1 cellular context compared by ENCODE assay signal in the genomic region with DNA sequence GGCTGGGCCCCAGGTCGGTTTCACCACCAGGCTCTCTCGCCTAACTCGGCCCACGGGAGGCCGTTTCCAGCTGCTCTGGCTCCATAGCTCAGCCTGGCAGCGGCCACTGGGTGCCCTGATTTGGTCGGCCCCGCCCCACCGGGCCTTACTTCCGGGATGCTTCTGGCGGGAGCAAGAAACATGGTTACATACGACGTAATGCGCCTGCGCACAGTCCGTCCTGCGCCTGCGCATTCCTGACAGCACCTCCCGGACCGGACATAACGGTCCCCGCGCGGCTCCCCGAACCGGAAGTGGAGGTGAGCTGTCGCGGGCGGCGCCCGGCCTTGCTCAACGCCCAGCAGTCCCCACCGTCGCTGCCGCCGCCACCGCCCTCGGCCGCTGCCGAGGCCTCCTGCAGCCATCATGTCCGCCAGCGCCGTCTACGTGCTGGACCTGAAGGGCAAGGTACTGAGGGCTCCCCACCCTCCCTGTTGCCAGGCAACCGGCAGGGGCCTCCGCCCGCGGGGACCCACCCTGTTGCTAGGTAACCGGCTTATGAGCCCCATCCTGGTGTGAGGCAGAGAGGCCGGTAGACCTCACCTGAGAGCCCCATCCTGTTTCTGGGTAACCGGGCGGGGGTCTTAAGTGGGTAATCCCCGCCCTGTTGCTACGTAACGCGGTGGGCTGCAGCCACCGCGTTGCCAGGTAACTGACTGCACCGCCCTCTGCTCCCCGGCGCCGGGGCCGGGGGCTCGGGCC.
A peak's percentile ranks its signal among the peaks of the same experiment; 100 is the strongest.
TF ChIP-seq lines count a peak whose summit lies in the region.

A gene (plus strand): TSS at position 290 of the 741 bp plus-strand sequence. CDS start 116 bp downstream, at position 406.

TF ChIP-seq in HepG2, 621 proteins besides CTCF, POLR2A, EP300 and RAD21 (continued from another document and continues in another):
- TF ChIP-seq, protein P1, sequence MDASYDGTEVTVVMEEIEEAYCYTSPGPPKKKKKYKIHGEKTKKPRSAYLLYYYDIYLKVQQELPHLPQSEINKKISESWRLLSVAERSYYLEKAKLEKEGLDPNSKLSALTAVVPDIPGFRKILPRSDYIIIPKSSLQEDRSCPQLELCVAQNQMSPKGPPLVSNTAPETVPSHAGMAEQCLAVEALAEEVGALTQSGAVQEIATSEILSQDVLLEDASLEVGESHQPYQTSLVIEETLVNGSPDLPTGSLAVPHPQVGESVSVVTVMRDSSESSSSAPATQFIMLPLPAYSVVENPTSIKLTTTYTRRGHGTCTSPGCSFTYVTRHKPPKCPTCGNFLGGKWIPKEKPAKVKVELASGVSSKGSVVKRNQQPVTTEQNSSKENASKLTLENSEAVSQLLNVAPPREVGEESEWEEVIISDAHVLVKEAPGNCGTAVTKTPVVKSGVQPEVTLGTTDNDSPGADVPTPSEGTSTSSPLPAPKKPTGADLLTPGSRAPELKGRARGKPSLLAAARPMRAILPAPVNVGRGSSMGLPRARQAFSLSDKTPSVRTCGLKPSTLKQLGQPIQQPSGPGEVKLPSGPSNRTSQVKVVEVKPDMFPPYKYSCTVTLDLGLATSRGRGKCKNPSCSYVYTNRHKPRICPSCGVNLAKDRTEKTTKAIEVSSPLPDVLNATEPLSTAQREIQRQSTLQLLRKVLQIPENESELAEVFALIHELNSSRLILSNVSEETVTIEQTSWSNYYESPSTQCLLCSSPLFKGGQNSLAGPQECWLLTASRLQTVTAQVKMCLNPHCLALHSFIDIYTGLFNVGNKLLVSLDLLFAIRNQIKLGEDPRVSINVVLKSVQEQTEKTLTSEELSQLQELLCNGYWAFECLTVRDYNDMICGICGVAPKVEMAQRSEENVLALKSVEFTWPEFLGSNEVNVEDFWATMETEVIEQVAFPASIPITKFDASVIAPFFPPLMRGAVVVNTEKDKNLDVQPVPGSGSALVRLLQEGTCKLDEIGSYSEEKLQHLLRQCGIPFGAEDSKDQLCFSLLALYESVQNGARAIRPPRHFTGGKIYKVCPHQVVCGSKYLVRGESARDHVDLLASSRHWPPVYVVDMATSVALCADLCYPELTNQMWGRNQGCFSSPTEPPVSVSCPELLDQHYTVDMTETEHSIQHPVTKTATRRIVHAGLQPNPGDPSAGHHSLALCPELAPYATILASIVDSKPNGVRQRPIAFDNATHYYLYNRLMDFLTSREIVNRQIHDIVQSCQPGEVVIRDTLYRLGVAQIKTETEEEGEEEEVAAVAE (CRISPR knock-in tag; IDR thresholded peaks at IDR 0.05; ENCODE audit: borderline replicate concordance), result 0 out of 2 replicates have a peak, but pooled peaks have one; percentile 13
- TF ChIP-seq SPEN (CRISPR knock-in tag; IDR thresholded peaks at IDR 0.05; ENCODE audit: low read depth) (peak; percentile 93), MAFG (CRISPR knock-in tag; IDR thresholded peaks at IDR 0.05) (no peak), ZNF441 (CRISPR knock-in tag; IDR thresholded peaks at IDR 0.05; ENCODE audit: borderline replicate concordance) (0 out of 2 replicates have a peak, but pooled peaks have one; percentile 41), ZNF839 (CRISPR knock-in tag; IDR thresholded peaks at IDR 0.05; ENCODE audit: borderline replicate concordance) (peak; percentile 90; the same call in 1 of the 2 replicates), RBM39 (IDR thresholded peaks at IDR 0.05; ENCODE audit: low read depth, low read length, poor library complexity, severe bottlenecking) (peak; percentile 65), ZNF382 (CRISPR knock-in tag; IDR thresholded peaks at IDR 0.05; ENCODE audit: borderline replicate concordance) (no peak), ATF7 (IDR thresholded peaks at IDR 0.05) (no peak), ATF7 (CRISPR knock-in tag; IDR thresholded peaks at IDR 0.05) (no peak), POLR2G (IDR thresholded peaks at IDR 0.05; ENCODE audit: low read depth, low read length) (peak; percentile 88), RBM22 (optimal IDR thresholded peaks at IDR 0.05; ENCODE audit: low read length) (peak; percentile 38), ZNF788 (CRISPR knock-in tag; IDR thresholded peaks at IDR 0.05; ENCODE audit: borderline replicate concordance) (peak; percentile 53; the same call in 1 of the 2 replicates), TBX2 (CRISPR knock-in tag; IDR thresholded peaks at IDR 0.05; ENCODE audit: borderline replicate concordance) (peak; percentile 37; the same call in 1 of the 2 replicates), XRCC5 (optimal IDR thresholded peaks at IDR 0.05; ENCODE audit: low read length) (peak; percentile 66), RFX1 (IDR thresholded peaks at IDR 0.05) (peak; percentile 88)
- TF ChIP-seq, protein P2, sequence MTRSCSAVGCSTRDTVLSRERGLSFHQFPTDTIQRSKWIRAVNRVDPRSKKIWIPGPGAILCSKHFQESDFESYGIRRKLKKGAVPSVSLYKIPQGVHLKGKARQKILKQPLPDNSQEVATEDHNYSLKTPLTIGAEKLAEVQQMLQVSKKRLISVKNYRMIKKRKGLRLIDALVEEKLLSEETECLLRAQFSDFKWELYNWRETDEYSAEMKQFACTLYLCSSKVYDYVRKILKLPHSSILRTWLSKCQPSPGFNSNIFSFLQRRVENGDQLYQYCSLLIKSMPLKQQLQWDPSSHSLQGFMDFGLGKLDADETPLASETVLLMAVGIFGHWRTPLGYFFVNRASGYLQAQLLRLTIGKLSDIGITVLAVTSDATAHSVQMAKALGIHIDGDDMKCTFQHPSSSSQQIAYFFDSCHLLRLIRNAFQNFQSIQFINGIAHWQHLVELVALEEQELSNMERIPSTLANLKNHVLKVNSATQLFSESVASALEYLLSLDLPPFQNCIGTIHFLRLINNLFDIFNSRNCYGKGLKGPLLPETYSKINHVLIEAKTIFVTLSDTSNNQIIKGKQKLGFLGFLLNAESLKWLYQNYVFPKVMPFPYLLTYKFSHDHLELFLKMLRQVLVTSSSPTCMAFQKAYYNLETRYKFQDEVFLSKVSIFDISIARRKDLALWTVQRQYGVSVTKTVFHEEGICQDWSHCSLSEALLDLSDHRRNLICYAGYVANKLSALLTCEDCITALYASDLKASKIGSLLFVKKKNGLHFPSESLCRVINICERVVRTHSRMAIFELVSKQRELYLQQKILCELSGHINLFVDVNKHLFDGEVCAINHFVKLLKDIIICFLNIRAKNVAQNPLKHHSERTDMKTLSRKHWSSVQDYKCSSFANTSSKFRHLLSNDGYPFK (CRISPR knock-in tag; IDR thresholded peaks at IDR 0.05; ENCODE audit: borderline replicate concordance), result peak; percentile 83; the same call in 1 of the 2 replicates
- TF ChIP-seq, protein P3, sequence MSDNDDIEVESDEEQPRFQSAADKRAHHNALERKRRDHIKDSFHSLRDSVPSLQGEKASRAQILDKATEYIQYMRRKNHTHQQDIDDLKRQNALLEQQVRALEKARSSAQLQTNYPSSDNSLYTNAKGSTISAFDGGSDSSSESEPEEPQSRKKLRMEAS (IDR thresholded peaks at IDR 0.05), result peak; percentile 67
- TF ChIP-seq, protein P4, sequence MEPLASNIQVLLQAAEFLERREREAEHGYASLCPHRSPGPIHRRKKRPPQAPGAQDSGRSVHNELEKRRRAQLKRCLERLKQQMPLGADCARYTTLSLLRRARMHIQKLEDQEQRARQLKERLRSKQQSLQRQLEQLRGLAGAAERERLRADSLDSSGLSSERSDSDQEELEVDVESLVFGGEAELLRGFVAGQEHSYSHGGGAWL (CRISPR knock-in tag; IDR thresholded peaks at IDR 0.05), result peak; percentile 58; the same call in 1 of the 2 replicates
- TF ChIP-seq, protein P5, sequence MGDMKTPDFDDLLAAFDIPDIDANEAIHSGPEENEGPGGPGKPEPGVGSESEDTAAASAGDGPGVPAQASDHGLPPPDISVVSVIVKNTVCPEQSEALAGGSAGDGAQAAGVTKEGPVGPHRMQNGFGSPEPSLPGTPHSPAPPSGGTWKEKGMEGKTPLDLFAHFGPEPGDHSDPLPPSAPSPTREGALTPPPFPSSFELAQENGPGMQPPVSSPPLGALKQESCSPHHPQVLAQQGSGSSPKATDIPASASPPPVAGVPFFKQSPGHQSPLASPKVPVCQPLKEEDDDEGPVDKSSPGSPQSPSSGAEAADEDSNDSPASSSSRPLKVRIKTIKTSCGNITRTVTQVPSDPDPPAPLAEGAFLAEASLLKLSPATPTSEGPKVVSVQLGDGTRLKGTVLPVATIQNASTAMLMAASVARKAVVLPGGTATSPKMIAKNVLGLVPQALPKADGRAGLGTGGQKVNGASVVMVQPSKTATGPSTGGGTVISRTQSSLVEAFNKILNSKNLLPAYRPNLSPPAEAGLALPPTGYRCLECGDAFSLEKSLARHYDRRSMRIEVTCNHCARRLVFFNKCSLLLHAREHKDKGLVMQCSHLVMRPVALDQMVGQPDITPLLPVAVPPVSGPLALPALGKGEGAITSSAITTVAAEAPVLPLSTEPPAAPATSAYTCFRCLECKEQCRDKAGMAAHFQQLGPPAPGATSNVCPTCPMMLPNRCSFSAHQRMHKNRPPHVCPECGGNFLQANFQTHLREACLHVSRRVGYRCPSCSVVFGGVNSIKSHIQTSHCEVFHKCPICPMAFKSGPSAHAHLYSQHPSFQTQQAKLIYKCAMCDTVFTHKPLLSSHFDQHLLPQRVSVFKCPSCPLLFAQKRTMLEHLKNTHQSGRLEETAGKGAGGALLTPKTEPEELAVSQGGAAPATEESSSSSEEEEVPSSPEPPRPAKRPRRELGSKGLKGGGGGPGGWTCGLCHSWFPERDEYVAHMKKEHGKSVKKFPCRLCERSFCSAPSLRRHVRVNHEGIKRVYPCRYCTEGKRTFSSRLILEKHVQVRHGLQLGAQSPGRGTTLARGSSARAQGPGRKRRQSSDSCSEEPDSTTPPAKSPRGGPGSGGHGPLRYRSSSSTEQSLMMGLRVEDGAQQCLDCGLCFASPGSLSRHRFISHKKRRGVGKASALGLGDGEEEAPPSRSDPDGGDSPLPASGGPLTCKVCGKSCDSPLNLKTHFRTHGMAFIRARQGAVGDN (CRISPR knock-in tag; IDR thresholded peaks at IDR 0.05), result peak; percentile 91
- TF ChIP-seq, protein P6, sequence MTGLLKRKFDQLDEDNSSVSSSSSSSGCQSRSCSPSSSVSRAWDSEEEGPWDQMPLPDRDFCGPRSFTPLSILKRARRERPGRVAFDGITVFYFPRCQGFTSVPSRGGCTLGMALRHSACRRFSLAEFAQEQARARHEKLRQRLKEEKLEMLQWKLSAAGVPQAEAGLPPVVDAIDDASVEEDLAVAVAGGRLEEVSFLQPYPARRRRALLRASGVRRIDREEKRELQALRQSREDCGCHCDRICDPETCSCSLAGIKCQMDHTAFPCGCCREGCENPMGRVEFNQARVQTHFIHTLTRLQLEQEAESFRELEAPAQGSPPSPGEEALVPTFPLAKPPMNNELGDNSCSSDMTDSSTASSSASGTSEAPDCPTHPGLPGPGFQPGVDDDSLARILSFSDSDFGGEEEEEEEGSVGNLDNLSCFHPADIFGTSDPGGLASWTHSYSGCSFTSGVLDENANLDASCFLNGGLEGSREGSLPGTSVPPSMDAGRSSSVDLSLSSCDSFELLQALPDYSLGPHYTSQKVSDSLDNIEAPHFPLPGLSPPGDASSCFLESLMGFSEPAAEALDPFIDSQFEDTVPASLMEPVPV (CRISPR knock-in tag; IDR thresholded peaks at IDR 0.05), result peak; percentile 58; the same call in 1 of the 2 replicates
- TF ChIP-seq, protein P7, sequence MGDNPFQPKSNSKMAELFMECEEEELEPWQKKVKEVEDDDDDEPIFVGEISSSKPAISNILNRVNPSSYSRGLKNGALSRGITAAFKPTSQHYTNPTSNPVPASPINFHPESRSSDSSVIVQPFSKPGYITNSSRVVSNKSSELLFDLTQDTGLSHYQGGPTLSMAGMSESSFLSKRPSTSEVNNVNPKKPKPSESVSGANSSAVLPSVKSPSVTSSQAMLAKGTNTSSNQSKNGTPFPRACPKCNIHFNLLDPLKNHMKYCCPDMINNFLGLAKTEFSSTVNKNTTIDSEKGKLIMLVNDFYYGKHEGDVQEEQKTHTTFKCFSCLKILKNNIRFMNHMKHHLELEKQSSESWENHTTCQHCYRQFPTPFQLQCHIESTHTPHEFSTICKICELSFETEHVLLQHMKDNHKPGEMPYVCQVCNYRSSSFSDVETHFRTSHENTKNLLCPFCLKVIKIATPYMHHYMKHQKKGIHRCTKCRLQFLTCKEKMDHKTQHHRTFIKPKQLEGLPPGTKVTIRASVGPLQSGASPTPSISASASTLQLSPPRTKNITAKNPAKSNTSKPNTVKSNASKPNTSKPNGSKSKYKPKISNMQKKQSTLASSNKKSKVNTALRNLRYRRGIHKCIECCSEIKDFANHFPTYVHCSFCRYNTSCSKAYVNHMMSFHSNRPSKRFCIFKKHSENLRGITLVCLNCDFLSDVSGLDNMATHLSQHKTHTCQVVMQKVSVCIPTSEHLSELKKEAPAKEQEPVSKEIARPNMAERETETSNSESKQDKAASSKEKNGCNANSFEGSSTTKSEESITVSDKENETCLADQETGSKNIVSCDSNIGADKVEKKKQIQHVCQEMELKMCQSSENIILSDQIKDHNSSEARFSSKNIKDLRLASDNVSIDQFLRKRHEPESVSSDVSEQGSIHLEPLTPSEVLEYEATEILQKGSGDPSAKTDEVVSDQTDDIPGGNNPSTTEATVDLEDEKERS (CRISPR knock-in tag; IDR thresholded peaks at IDR 0.05), result 0 out of 2 replicates have a peak, but pooled peaks have one; percentile 11
- TF ChIP-seq, protein P8, sequence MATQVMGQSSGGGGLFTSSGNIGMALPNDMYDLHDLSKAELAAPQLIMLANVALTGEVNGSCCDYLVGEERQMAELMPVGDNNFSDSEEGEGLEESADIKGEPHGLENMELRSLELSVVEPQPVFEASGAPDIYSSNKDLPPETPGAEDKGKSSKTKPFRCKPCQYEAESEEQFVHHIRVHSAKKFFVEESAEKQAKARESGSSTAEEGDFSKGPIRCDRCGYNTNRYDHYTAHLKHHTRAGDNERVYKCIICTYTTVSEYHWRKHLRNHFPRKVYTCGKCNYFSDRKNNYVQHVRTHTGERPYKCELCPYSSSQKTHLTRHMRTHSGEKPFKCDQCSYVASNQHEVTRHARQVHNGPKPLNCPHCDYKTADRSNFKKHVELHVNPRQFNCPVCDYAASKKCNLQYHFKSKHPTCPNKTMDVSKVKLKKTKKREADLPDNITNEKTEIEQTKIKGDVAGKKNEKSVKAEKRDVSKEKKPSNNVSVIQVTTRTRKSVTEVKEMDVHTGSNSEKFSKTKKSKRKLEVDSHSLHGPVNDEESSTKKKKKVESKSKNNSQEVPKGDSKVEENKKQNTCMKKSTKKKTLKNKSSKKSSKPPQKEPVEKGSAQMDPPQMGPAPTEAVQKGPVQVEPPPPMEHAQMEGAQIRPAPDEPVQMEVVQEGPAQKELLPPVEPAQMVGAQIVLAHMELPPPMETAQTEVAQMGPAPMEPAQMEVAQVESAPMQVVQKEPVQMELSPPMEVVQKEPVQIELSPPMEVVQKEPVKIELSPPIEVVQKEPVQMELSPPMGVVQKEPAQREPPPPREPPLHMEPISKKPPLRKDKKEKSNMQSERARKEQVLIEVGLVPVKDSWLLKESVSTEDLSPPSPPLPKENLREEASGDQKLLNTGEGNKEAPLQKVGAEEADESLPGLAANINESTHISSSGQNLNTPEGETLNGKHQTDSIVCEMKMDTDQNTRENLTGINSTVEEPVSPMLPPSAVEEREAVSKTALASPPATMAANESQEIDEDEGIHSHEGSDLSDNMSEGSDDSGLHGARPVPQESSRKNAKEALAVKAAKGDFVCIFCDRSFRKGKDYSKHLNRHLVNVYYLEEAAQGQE (IDR thresholded peaks at IDR 0.05; ENCODE audit: borderline replicate concordance in 1 of 2, low read depth in 1 of 2, low read length in 2 of 2), result peak in 1 of 2 experiments; percentile 56; a peak in 1 of 4 replicates
